2 cellular contexts compared by ENCODE assay signal in genomic region chr4:186778134-186778533, GRCh38.
TF ChIP-seq lines count a peak whose summit lies in the region.

No MANE protein-coding gene starts in this region.

TF ChIP-seq in HepG2, 621 proteins besides CTCF, POLR2A, EP300 and RAD21:
- TF ChIP-seq HNF4G (IDR thresholded peaks at IDR 0.05; ENCODE audit: borderline replicate concordance, low read depth, low read length) (no peak), HNF4G (CRISPR knock-in tag; IDR thresholded peaks at IDR 0.05; ENCODE audit: borderline replicate concordance, low read depth) (no peak), STAG1 (CRISPR knock-in tag; IDR thresholded peaks at IDR 0.05) (peak; percentile 27; the same call in 1 of the 2 replicates), TBX2 (CRISPR knock-in tag; IDR thresholded peaks at IDR 0.05; ENCODE audit: borderline replicate concordance) (0 out of 2 replicates have a peak, but pooled peaks have one; percentile 24), TFDP2 (CRISPR knock-in tag; IDR thresholded peaks at IDR 0.05) (no peak), PHF21A (CRISPR knock-in tag; IDR thresholded peaks at IDR 0.05) (peak; percentile 27; the same call in 1 of the 2 replicates), NFE2L2 (IDR thresholded peaks at IDR 0.05; ENCODE audit: low read length) (no peak), ZNF788 (CRISPR knock-in tag; IDR thresholded peaks at IDR 0.05; ENCODE audit: borderline replicate concordance) (peak; percentile 33; the same call in 1 of the 2 replicates)
- TF ChIP-seq, protein P1, sequence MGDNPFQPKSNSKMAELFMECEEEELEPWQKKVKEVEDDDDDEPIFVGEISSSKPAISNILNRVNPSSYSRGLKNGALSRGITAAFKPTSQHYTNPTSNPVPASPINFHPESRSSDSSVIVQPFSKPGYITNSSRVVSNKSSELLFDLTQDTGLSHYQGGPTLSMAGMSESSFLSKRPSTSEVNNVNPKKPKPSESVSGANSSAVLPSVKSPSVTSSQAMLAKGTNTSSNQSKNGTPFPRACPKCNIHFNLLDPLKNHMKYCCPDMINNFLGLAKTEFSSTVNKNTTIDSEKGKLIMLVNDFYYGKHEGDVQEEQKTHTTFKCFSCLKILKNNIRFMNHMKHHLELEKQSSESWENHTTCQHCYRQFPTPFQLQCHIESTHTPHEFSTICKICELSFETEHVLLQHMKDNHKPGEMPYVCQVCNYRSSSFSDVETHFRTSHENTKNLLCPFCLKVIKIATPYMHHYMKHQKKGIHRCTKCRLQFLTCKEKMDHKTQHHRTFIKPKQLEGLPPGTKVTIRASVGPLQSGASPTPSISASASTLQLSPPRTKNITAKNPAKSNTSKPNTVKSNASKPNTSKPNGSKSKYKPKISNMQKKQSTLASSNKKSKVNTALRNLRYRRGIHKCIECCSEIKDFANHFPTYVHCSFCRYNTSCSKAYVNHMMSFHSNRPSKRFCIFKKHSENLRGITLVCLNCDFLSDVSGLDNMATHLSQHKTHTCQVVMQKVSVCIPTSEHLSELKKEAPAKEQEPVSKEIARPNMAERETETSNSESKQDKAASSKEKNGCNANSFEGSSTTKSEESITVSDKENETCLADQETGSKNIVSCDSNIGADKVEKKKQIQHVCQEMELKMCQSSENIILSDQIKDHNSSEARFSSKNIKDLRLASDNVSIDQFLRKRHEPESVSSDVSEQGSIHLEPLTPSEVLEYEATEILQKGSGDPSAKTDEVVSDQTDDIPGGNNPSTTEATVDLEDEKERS (CRISPR knock-in tag; IDR thresholded peaks at IDR 0.05), result no peak
- TF ChIP-seq, protein P2, sequence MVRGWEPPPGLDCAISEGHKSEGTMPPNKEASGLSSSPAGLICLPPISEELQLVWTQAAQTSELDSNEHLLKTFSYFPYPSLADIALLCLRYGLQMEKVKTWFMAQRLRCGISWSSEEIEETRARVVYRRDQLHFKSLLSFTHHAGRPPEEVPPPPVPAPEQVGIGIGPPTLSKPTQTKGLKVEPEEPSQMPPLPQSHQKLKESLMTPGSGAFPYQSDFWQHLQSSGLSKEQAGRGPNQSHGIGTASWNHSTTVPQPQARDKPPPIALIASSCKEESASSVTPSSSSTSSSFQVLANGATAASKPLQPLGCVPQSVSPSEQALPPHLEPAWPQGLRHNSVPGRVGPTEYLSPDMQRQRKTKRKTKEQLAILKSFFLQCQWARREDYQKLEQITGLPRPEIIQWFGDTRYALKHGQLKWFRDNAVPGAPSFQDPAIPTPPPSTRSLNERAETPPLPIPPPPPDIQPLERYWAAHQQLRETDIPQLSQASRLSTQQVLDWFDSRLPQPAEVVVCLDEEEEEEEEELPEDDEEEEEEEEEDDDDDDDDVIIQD (CRISPR knock-in tag; IDR thresholded peaks at IDR 0.05; ENCODE audit: low read depth), result 0 out of 2 replicates have a peak, but pooled peaks have one; percentile 22

TF ChIP-seq in H1, 55 proteins besides CTCF, POLR2A, EP300 and RAD21:
- TF ChIP-seq NRF1 (IDR thresholded peaks at IDR 0.05; ENCODE audit: low read depth, low read length) (no peak), PHF8 (conservative IDR thresholded peaks at IDR 0.05; ENCODE audit: low read depth, low read length) (no peak), ATF2 (IDR thresholded peaks at IDR 0.05; ENCODE audit: low read length) (no peak), RNF2 (IDR thresholded peaks at IDR 0.05; ENCODE audit: borderline replicate concordance, low read depth, low read length, missing control alignments, poor library complexity, severe bottlenecking) (no peak), POU5F1 (IDR thresholded peaks at IDR 0.05; ENCODE audit: low read depth, low read length) (no peak), KDM1A (IDR thresholded peaks at IDR 0.05; ENCODE audit: borderline replicate concordance, low read length) (no peak), CTBP2 (IDR thresholded peaks at IDR 0.05; ENCODE audit: borderline replicate concordance, insufficient read depth, insufficient read length, low read length) (no peak), SP4 (IDR thresholded peaks at IDR 0.05; ENCODE audit: low read length) (no peak), ZNF274 (IDR thresholded peaks at IDR 0.05; ENCODE audit: borderline replicate concordance, extremely low read depth, low read length) (no peak)
